In the genomic region with DNA sequence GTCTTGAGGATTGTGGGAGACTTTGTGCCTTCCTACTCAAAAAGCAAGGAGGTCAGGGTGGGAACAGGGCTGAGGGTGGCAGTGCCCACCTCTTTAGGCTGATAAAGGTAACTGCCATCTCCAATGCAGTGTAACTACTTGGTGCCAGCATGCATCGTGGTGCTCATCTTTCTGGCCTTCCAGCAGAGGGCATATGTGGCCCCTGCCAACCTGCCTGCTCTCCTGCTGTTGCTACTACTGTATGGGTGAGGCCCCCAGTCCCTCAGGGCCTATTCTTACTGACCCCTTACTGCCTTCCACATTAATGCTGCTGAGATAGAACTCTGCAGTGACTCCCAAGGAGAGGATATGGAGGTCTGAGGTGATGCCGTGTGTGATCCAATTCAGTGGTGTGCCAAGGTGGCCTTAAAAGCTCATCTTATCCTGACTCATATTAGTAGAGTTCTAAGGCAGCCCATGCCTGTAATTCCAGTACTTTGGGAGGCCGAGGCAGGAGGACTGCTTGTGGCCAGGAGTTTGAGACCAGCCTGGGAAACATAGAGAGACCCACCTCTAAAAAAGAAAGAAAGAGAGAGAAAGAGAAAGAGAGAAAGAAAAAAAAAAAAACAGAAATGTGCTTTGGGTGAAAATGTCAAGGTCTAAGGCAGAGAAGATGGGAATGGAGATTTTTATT, we compare ENCODE assay signal across 7 cellular contexts. TPM values are rescaled to one million over a fixed set of nuclear protein-coding genes. Genes with fewer than 3 reads are reported as not detected.
A peak's percentile ranks its signal among the peaks of the same experiment; 100 is the strongest.
DNase-seq lines count a peak whose midpoint lies in the region; ATAC-seq and TF ChIP-seq lines count a peak whose summit lies in the region.

No MANE protein-coding gene starts in this region.

- H3K27ac ChIP-seq in neural progenitor cell, result no peak overlapping the region

- no peak overlapping the region for H3K4me3 ChIP-seq in GM12875 (ENCODE audit: low read depth, low read length)
- no peak overlapping the region for H3K4me3 ChIP-seq in neural progenitor cell

- H3K27ac Mint-ChIP-seq in activated naive CD8-positive, alpha-beta T cell treated with anti-CD3 and anti-CD28 coated beads, Interleukin-2, amount 50 U/mL, for 24 hours, result no peak overlapping the region
- H3K27ac Mint-ChIP-seq in neural progenitor cell, result peak overlapping the region; percentile 69

- H3K4me1 ChIP-seq in neural progenitor cell, result no peaks in the 10 kb centered on the region

- no peak overlapping the region for H3K4me2 ChIP-seq in neural progenitor cell

- peak; percentile 62 for ATAC-seq in activated naive CD8-positive, alpha-beta T cell treated with anti-CD3 and anti-CD28 coated beads, Interleukin-2, amount 50 U/mL, for 24 hours

- H3K36me3 Mint-ChIP-seq in activated naive CD8-positive, alpha-beta T cell treated with anti-CD3 and anti-CD28 coated beads, Interleukin-2, amount 50 U/mL, for 24 hours (ENCODE audit: low read depth), result peaks cover 15% of the 10 kb centered on the region
- peaks cover 2% of the 10 kb centered on the region for H3K36me3 Mint-ChIP-seq in neural progenitor cell

- H3K9me3 ChIP-seq in neural progenitor cell (ENCODE audit: low read depth), result peaks cover 7% of the 10 kb centered on the region

- H3K9me3 Mint-ChIP-seq in activated naive CD8-positive, alpha-beta T cell treated with anti-CD3 and anti-CD28 coated beads, Interleukin-2, amount 50 U/mL, for 24 hours, result peaks cover 4% of the 10 kb centered on the region
- H3K9me3 Mint-ChIP-seq in neural progenitor cell, result no peaks in the 10 kb centered on the region

- no peak overlapping the region for H3K9ac ChIP-seq in neural progenitor cell

- no peaks in the 10 kb centered on the region for H3K27me3 Mint-ChIP-seq in activated naive CD8-positive, alpha-beta T cell treated with anti-CD3 and anti-CD28 coated beads, Interleukin-2, amount 50 U/mL, for 24 hours
- peaks cover 11% of the 10 kb centered on the region for H3K27me3 Mint-ChIP-seq in neural progenitor cell (ENCODE audit: insufficient read depth, low read depth)

- no peaks in the 10 kb centered on the region for H3K36me3 ChIP-seq in neural progenitor cell

- POLR2A ChIA-PET in HEK293T (lab: Yijun Ruan, JAX), result no interaction called here

- no peaks in the 10 kb centered on the region for H3K27me3 ChIP-seq in neural progenitor cell

- peaks cover 11% of the 10 kb centered on the region for H3K4me1 Mint-ChIP-seq in activated naive CD8-positive, alpha-beta T cell treated with anti-CD3 and anti-CD28 coated beads, Interleukin-2, amount 50 U/mL, for 24 hours
- peaks cover 7% of the 10 kb centered on the region for H3K4me1 Mint-ChIP-seq in neural progenitor cell

- H3K79me2 ChIP-seq in neural progenitor cell (ENCODE audit: low read depth), result no peaks in the 10 kb centered on the region

- H2AFZ ChIP-seq in neural progenitor cell (replicated peaks), result no peak overlapping the region

- CTCF ChIA-PET in HEK293T (lab: Yijun Ruan, JAX), result interaction anchor here (0.7 kb wide), 1 partner anchor 51 kb away, joined by 5 read pairs; no protein-coding TSS in a partner anchor

- no peak overlapping the region for H3K4me3 Mint-ChIP-seq in activated naive CD8-positive, alpha-beta T cell treated with anti-CD3 and anti-CD28 coated beads, Interleukin-2, amount 50 U/mL, for 24 hours
- H3K4me3 Mint-ChIP-seq in neural progenitor cell, result no peak overlapping the region

- peak; percentile 47 for TF ChIP-seq CTCF in GM12875 (IDR thresholded peaks at IDR 0.05; ENCODE audit: borderline replicate concordance, insufficient read depth, low read depth, low read length)
- no peak for TF ChIP-seq CTCF in neural progenitor cell (IDR thresholded peaks at IDR 0.05)

- no peaks in the 10 kb centered on the region for H3F3A ChIP-seq in neural progenitor cell (ENCODE audit: low read depth)

- no peaks in the 10 kb centered on the region for H4K20me1 ChIP-seq in neural progenitor cell (ENCODE audit: low read depth)

- DNase-seq in NCI-H2171 (lab: John Stamatoyannopoulos, UW) (peak; percentile 70), neural progenitor cell (ENCODE audit: low spot score) (peak; percentile 75), HEK293T (ENCODE audit: extremely low spot score) (no peak), SIG-M5 (lab: John Stamatoyannopoulos, UW) (no peak), globus pallidus (ENCODE audit: low spot score) (no peak)
- DNase-seq in activated naive CD8-positive, alpha-beta T cell treated with anti-CD3 and anti-CD28 coated beads, Interleukin-2, amount 50 U/mL, for 24 hours, result no peak

TF ChIP-seq in HEK293T, 16 proteins besides CTCF, POLR2A, EP300 and RAD21:
- TF ChIP-seq HDGF (IDR thresholded peaks at IDR 0.05; ENCODE audit: borderline replicate concordance) (no peak), FOXA1 (IDR thresholded peaks at IDR 0.05) (no peak), L3MBTL2 (conservative IDR thresholded peaks at IDR 0.05) (no peak), LEF1 (IDR thresholded peaks at IDR 0.05; ENCODE audit: borderline replicate concordance) (no peak), SP1 (IDR thresholded peaks at IDR 0.05) (no peak), NFRKB (IDR thresholded peaks at IDR 0.05) (no peak), CTBP1 (IDR thresholded peaks at IDR 0.05; ENCODE audit: borderline replicate concordance) (no peak), ELF4 (IDR thresholded peaks at IDR 0.05) (no peak), BHLHE40 (IDR thresholded peaks at IDR 0.05; ENCODE audit: borderline replicate concordance) (no peak), ARNT (IDR thresholded peaks at IDR 0.05) (no peak), ZNF384 (IDR thresholded peaks at IDR 0.05) (no peak), FOXK2 (IDR thresholded peaks at IDR 0.05) (no peak), TARDBP (IDR thresholded peaks at IDR 0.05) (no peak), SUZ12 (IDR thresholded peaks at IDR 0.05) (no peak)
- TF ChIP-seq, protein P1, sequence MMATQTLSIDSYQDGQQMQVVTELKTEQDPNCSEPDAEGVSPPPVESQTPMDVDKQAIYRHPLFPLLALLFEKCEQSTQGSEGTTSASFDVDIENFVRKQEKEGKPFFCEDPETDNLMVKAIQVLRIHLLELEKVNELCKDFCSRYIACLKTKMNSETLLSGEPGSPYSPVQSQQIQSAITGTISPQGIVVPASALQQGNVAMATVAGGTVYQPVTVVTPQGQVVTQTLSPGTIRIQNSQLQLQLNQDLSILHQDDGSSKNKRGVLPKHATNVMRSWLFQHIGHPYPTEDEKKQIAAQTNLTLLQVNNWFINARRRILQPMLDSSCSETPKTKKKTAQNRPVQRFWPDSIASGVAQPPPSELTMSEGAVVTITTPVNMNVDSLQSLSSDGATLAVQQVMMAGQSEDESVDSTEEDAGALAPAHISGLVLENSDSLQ (IDR thresholded peaks at IDR 0.05), result no peak

RNA-seq across cellular contexts. Expression of a gene that starts 9.6 kb away (rescaled TPM):
- 9.6 and 18.2 TPM in 2 replicates for total RNA-seq in neural progenitor cell (ENCODE audit: low replicate concordance)

RNA-seq across cellular contexts. Expression of a gene that starts 17.4 kb away (rescaled TPM):
- total RNA-seq in neural progenitor cell (ENCODE audit: low replicate concordance), result 1.4 and 21.9 TPM in 2 replicates

RNA-seq across cellular contexts. Expression of a gene that starts 30.9 kb away (rescaled TPM):
- total RNA-seq in neural progenitor cell (ENCODE audit: low replicate concordance), result 131 and 196 TPM in 2 replicates

RNA-seq across cellular contexts. Expression of a gene that starts 36.0 kb away (rescaled TPM):
- total RNA-seq in neural progenitor cell (ENCODE audit: low replicate concordance), result not detected in 2 replicates

RNA-seq across cellular contexts. Expression of a gene that starts 36.4 kb away (rescaled TPM):
- total RNA-seq in neural progenitor cell (ENCODE audit: low replicate concordance), result 31.7 and 175 TPM in 2 replicates

Comparison
In these comparisons a context has a peak if more than half of its experiments do, and no peak if none do; other contexts are left out.
1. DNase-seq: peak in NCI-H2171 (single experiment) and neural progenitor cell (single experiment); none in activated naive CD8-positive, alpha-beta T cell treated with anti-CD3 and anti-CD28 coated beads, Interleukin-2, amount 50 U/mL, for 24 hours (single experiment), HEK293T (single experiment), SIG-M5 (single experiment) and globus pallidus (single experiment).